22 cellular contexts compared by ENCODE assay signal in the genomic region with DNA sequence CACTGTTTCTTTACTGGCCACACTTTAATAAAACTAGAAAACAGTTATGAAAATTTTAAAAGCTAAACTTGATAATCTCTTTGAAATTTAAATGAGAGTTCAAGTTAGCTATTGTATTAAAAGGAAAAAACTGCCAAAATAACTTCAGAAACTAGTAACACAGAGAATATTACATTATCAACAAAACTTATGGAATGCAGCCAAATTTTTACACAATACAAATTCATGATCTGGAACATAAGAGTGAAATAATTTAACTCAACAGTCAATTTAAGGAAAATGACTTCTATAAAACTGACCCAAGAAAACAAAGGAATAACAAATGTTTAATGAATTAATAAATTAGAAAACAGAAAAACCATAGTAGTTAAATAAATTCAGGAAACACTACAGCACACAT.
DNase-seq lines count a peak whose midpoint lies in the region; FAIRE-seq and TF ChIP-seq lines count a peak whose summit lies in the region.
"Had no signal": no experiment of that assay in that cellular context is flagged by ENCODE, and none has a peak within 500 bp of the region (broad histone marks: within the 10 kb centered on the region; RNA-seq: fewer than 3 reads in every experiment).

No MANE protein-coding gene starts in this region.

- POLR2A ChIA-PET in activated CD4-positive, alpha-beta memory T cell treated with anti-CD3 and anti-CD28 coated beads, Interleukin-2, amount 10 ng/mL, durations not matched to agents 7 days and 5 days (lab: Charles Lee): no interaction called here

- no peaks in the 10 kb centered on the region for H3K36me3 ChIP-seq in small intestine (ENCODE audit: control insufficient read depth in 2 of 2, insufficient read depth in 2 of 2, low read length in 2 of 2)

- no peak for TF ChIP-seq CTCF in cardiac fibroblast (IDR thresholded peaks at IDR 0.05; ENCODE audit: low read depth, low read length)
- TF ChIP-seq CTCF in fibroblast of pulmonary artery (IDR thresholded peaks at IDR 0.05; ENCODE audit: low read length, missing control alignments): no peak

- H3K4me1 ChIP-seq in small intestine (ENCODE audit: control insufficient read depth in 2 of 2, insufficient read depth in 1 of 2, low read depth in 1 of 2, low read length in 1 of 2): no peaks in the 10 kb centered on the region
- H3K4me1 ChIP-seq: Caco-2 had no signal

- FAIRE-seq in small intestine (lab: Jason Lieb, UNC): peak; percentile 85
- FAIRE-seq: G401.6 had no signal

- H3K27me3 Mint-ChIP-seq in activated CD4-positive, alpha-beta memory T cell treated with anti-CD3 and anti-CD28 coated beads, Interleukin-2, amount 10 ng/mL, durations not matched to agents 7 days and 5 days: no peaks in the 10 kb centered on the region
- H3K27me3 Mint-ChIP-seq: B cell had no signal

- H3K9me3 Mint-ChIP-seq in activated CD4-positive, alpha-beta memory T cell treated with anti-CD3 and anti-CD28 coated beads, Interleukin-2, amount 10 ng/mL, durations not matched to agents 7 days and 5 days: no peaks in the 10 kb centered on the region
- H3K9me3 Mint-ChIP-seq: CD8-positive, alpha-beta T cell had no signal

- no peaks in the 10 kb centered on the region for H3K36me3 Mint-ChIP-seq in activated CD4-positive, alpha-beta memory T cell treated with anti-CD3 and anti-CD28 coated beads, Interleukin-2, amount 10 ng/mL, durations not matched to agents 7 days and 5 days (ENCODE audit: low read depth)
- H3K36me3 Mint-ChIP-seq: CD8-positive, alpha-beta T cell had no signal

- no peak overlapping the region for H3K27ac Mint-ChIP-seq in activated CD4-positive, alpha-beta memory T cell treated with anti-CD3 and anti-CD28 coated beads, Interleukin-2, amount 10 ng/mL, durations not matched to agents 7 days and 5 days
- H3K27ac Mint-ChIP-seq: B cell; CD8-positive, alpha-beta T cell had no signal

- no peaks in the 10 kb centered on the region for H3K4me1 Mint-ChIP-seq in activated CD4-positive, alpha-beta memory T cell treated with anti-CD3 and anti-CD28 coated beads, Interleukin-2, amount 10 ng/mL, durations not matched to agents 7 days and 5 days

- H3K9me3 ChIP-seq in small intestine (ENCODE audit: control insufficient read depth, low read depth): no peaks in the 10 kb centered on the region
- H3K9me3 ChIP-seq: Caco-2 had no signal

- CTCF ChIA-PET in activated CD4-positive, alpha-beta memory T cell treated with anti-CD3 and anti-CD28 coated beads, Interleukin-2, amount 10 ng/mL, durations not matched to agents 7 days and 5 days (lab: Charles Lee): no interaction called here

- H3K27ac ChIP-seq in small intestine (ENCODE audit: low read depth in 1 of 2, low read length in 1 of 2): no peak overlapping the region
- H3K27ac ChIP-seq: 22Rv1, C4-2B, GM23248, KMS-11 had no signal

- no peak overlapping the region for H3K4me3 ChIP-seq in cardiac fibroblast (replicated peaks in 1 of 2; ENCODE audit: low read depth in 2 of 2, low read length in 2 of 2)
- H3K4me3 ChIP-seq in fibroblast of pulmonary artery (replicated peaks; ENCODE audit: low read depth, low read length): no peak overlapping the region
- no peak overlapping the region for H3K4me3 ChIP-seq in small intestine (ENCODE audit: low read depth in 1 of 2, low read length in 2 of 2)
- H3K4me3 ChIP-seq: GM23248 had no signal

- H3K27me3 ChIP-seq in small intestine (ENCODE audit: control insufficient read depth in 2 of 2, insufficient read depth in 2 of 2, low read length in 2 of 2): no peaks in the 10 kb centered on the region

- DNase-seq in NCI-H1105 treated with DMSO at 0.1 percent for 48 hours (lab: John Stamatoyannopoulos, UW): peak; percentile 13
- no peak for DNase-seq in NCI-H1105 (lab: John Stamatoyannopoulos, UW)
- peak; percentile 34 to 58 for DNase-seq in cardiac fibroblast (ENCODE audit: low read depth in 2 of 2)
- DNase-seq in fibroblast of pulmonary artery (ENCODE audit: low read depth): peak; percentile 63
- DNase-seq in small intestine: no peak
- no peak for DNase-seq in ureter (ENCODE audit: low spot score)
- no peak for DNase-seq in NCI-H2196 (lab: John Stamatoyannopoulos, UW; ENCODE audit: unreplicated experiment)
- DNase-seq in activated CD4-positive, alpha-beta memory T cell treated with anti-CD3 and anti-CD28 coated beads, Interleukin-2, amount 10 ng/mL, durations not matched to agents 7 days and 5 days: no peak
- DNase-seq: Caco-2; CD8-positive, alpha-beta T cell; GM23248; H7; IMR-90; NCI-H1092 treated with DMSO at 0.1 percent for 48 hours; NCI-H2029; NCI-H526 treated with DMSO at 0.1 percent for 48 hours; SHP77 treated with DMSO at 0.1 percent for 48 hours had no signal

- H3K4me3 Mint-ChIP-seq in activated CD4-positive, alpha-beta memory T cell treated with anti-CD3 and anti-CD28 coated beads, Interleukin-2, amount 10 ng/mL, durations not matched to agents 7 days and 5 days: no peak overlapping the region
- H3K4me3 Mint-ChIP-seq: B cell; CD8-positive, alpha-beta T cell had no signal

Comparison
In these comparisons a context has a peak if more than half of its experiments do, and no peak if none do; other contexts are left out.
1. DNase-seq: peak in NCI-H1105 treated with DMSO at 0.1 percent for 48 hours (single experiment), cardiac fibroblast (2 of 2) and fibroblast of pulmonary artery (single experiment); none in NCI-H1105 (single experiment), small intestine (single experiment), ureter (single experiment), NCI-H2196 (single experiment) and activated CD4-positive, alpha-beta memory T cell treated with anti-CD3 and anti-CD28 coated beads, Interleukin-2, amount 10 ng/mL, durations not matched to agents 7 days and 5 days (single experiment).